Comparison of ENCODE assay signal across 12 cellular contexts in genomic region chr22:44574057-44574456, GRCh38.
A peak's percentile ranks its signal among the peaks of the same experiment; 100 is the strongest.
DNase-seq lines count a peak whose midpoint lies in the region; TF ChIP-seq lines count a peak whose summit lies in the region.
"Had no signal": no experiment of that assay in that cellular context is flagged by ENCODE, and none has a peak within 500 bp of the region (broad histone marks: within the 10 kb centered on the region; RNA-seq: fewer than 3 reads in every experiment).

No MANE protein-coding gene starts in this region.

- H3K36me3 Mint-ChIP-seq in nephron progenitor cell (ENCODE audit: low read depth) (no peaks in the 10 kb centered on the region), osteocyte (ENCODE audit: unreplicated experiment) (no peaks in the 10 kb centered on the region)

- H3K4me1 Mint-ChIP-seq in nephron progenitor cell (peaks cover 56% of the 10 kb centered on the region), osteocyte (ENCODE audit: unreplicated experiment) (peaks cover 7% of the 10 kb centered on the region)

- no peak for TF ChIP-seq CTCF in epithelial cell of esophagus (IDR thresholded peaks at IDR 0.05; ENCODE audit: insufficient read depth, low read depth, low read length, missing control alignments)
- no peak for TF ChIP-seq CTCF in nephron progenitor cell (IDR thresholded peaks at IDR 0.05)
- TF ChIP-seq CTCF in osteocyte (IDR thresholded peaks at IDR 0.05): no peak

- H3K27me3 Mint-ChIP-seq in nephron progenitor cell (ENCODE audit: low read depth, poor library complexity): peaks cover 65% of the 10 kb centered on the region
- peaks cover 15% of the 10 kb centered on the region for H3K27me3 Mint-ChIP-seq in osteocyte (ENCODE audit: unreplicated experiment)

- H3K9me3 Mint-ChIP-seq in nephron progenitor cell (peaks cover 21% of the 10 kb centered on the region), osteocyte (ENCODE audit: unreplicated experiment) (no peaks in the 10 kb centered on the region)
- H3K9me3 Mint-ChIP-seq: T-helper 1 cell treated with Interleukin-12 subunit alpha and Interleukin-12 subunit beta and Interleukin-4 antibody, amounts not matched to agents 30 μg/mL and 1 μg/mL, for 36 hours had no signal

- H3K4me3 ChIP-seq in epithelial cell of esophagus (ENCODE audit: low read length): no peak overlapping the region
- H3K4me3 ChIP-seq: vagina had no signal

- H3K27ac Mint-ChIP-seq in nephron progenitor cell (peak overlapping the region; percentile 45), osteocyte (ENCODE audit: unreplicated experiment) (no peak overlapping the region)
- H3K27ac Mint-ChIP-seq: T-helper 1 cell treated with Interleukin-12 subunit alpha and Interleukin-12 subunit beta and Interleukin-4 antibody, amounts not matched to agents 30 μg/mL and 1 μg/mL, for 36 hours had no signal

- DNase-seq in EL (peak; percentile 69), NCI-H2196 (lab: John Stamatoyannopoulos, UW; ENCODE audit: unreplicated experiment) (peak; percentile 72), epithelial cell of esophagus (ENCODE audit: low read depth) (peak; percentile 90), nephron progenitor cell (no peak), osteocyte (ENCODE audit: extremely low spot score, unreplicated experiment) (no peak), SKM-1 treated with dmso at 0.1 percent for 144 hours (lab: John Stamatoyannopoulos, UW; ENCODE audit: unreplicated experiment) (no peak), SKM-1 (lab: John Stamatoyannopoulos, UW; ENCODE audit: unreplicated experiment) (no peak), retina (no peak)
- DNase-seq: activated gamma-delta T cell, erythroblast had no signal

- H3K4me3 Mint-ChIP-seq in nephron progenitor cell: no peak overlapping the region
- H3K4me3 Mint-ChIP-seq in osteocyte (ENCODE audit: unreplicated experiment): no peak overlapping the region
- H3K4me3 Mint-ChIP-seq: T-helper 1 cell treated with Interleukin-12 subunit alpha and Interleukin-12 subunit beta and Interleukin-4 antibody, amounts not matched to agents 30 μg/mL and 1 μg/mL, for 36 hours had no signal

Comparison
In these comparisons a context has a peak if more than half of its experiments do, and no peak if none do; other contexts are left out.
1. DNase-seq: peak in EL (single experiment), NCI-H2196 (single experiment) and epithelial cell of esophagus (single experiment); none in nephron progenitor cell (single experiment), osteocyte (single experiment), SKM-1 treated with dmso at 0.1 percent for 144 hours (single experiment), SKM-1 (single experiment) and retina (single experiment).